In the genomic region with DNA sequence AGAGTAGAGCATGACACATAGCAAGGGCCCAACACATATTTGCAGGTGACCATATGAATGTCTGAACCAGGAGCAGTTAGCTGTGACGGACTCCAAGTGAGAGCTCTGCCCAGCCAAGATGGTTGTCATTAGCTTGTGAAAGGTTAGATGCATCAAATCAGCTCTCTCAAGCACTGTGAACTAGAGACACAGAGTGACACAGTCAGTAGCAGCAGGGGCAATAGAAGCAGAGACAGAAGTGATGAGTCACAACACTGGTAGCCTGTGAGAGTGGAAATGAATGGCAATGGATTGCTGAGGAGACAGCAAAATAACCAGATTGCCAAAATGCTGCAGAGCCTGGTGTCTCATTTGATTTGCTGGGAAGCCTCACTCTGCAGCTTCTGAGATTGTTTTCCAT, we compare ENCODE assay signal across 26 cellular contexts.
DNase-seq lines count a peak whose midpoint lies in the region; ATAC-seq and TF ChIP-seq lines count a peak whose summit lies in the region.
"Had no signal": no experiment of that assay in that cellular context is flagged by ENCODE, and none has a peak within 500 bp of the region (broad histone marks: within the 10 kb centered on the region; RNA-seq: fewer than 3 reads in every experiment).

No MANE protein-coding gene starts in this region.

- peaks cover 19% of the 10 kb centered on the region for H3K4me1 Mint-ChIP-seq in GM23338
- H3K4me1 Mint-ChIP-seq: stimulated activated effector memory CD8-positive, alpha-beta T cell treated with anti-CD3 and anti-CD28 coated beads, Interleukin-12 subunit alpha, Interleukin-12 subunit beta, amount 100 ng/mL, for 72 hours; T-helper 17 cell had no signal

- H3K9me3 ChIP-seq in BE2C (no peaks in the 10 kb centered on the region), mammary epithelial cell (replicated peaks; ENCODE audit: insufficient read depth, low read length) (no peaks in the 10 kb centered on the region)
- H3K9me3 ChIP-seq: BLaER1 treated with 17β-estradiol and CSF1 and Interleukin-3, amounts not matched to agents 10 nM and 100 nM; colonic mucosa; psoas muscle; vagina had no signal

- no peaks in the 10 kb centered on the region for H3K27me3 Mint-ChIP-seq in GM23338 (ENCODE audit: insufficient read depth, low read depth, poor library complexity)
- H3K27me3 Mint-ChIP-seq: activated T-cell treated with anti-CD3 and anti-CD28 coated beads, Interleukin-2, amount 50 U/mL, for 24 hours; T-helper 17 cell had no signal

- H3F3A ChIP-seq in GM23338 (replicated peaks; ENCODE audit: low read depth): no peaks in the 10 kb centered on the region

- H3K4me3 Mint-ChIP-seq in GM23338: no peak overlapping the region
- H3K4me3 Mint-ChIP-seq: activated naive CD4-positive, alpha-beta T cell treated with anti-CD3 and anti-CD28 coated beads for 36 hours; activated T-cell treated with anti-CD3 and anti-CD28 coated beads, Interleukin-2, amount 50 U/mL, for 24 hours; stimulated activated effector memory CD8-positive, alpha-beta T cell treated with anti-CD3 and anti-CD28 coated beads, Interleukin-12 subunit alpha, Interleukin-12 subunit beta, amount 100 ng/mL, for 72 hours; T-helper 17 cell had no signal

- in situ Hi-C loops in mammary epithelial cell (cut with MboI; ENCODE audit: low sequenced_read_pairs in 2 of 2): no loop called here

- H3K36me3 ChIP-seq in BE2C (no peaks in the 10 kb centered on the region), GM23338 (ENCODE audit: insufficient read depth) (no peaks in the 10 kb centered on the region), mammary epithelial cell (ENCODE audit: insufficient read depth, low read length) (no peaks in the 10 kb centered on the region)
- H3K36me3 ChIP-seq: BLaER1 treated with 17β-estradiol and CSF1 and Interleukin-3, amounts not matched to agents 10 nM and 100 nM; colonic mucosa; vagina had no signal

- CTCF ChIA-PET in mammary epithelial cell (lab: Charles Lee; ENCODE audit: low non-redundant PET): no interaction called here

- no peak for TF ChIP-seq POLR2A in lower leg skin (IDR thresholded peaks at IDR 0.05)

- H3K4me1 ChIP-seq in BE2C (peaks cover 23% of the 10 kb centered on the region), GM23338 (ENCODE audit: insufficient read depth) (no peaks in the 10 kb centered on the region), mammary epithelial cell (ENCODE audit: insufficient read depth, low read length) (no peaks in the 10 kb centered on the region)
- H3K4me1 ChIP-seq: colonic mucosa, psoas muscle, vagina had no signal

- no peak overlapping the region for H3K27ac Mint-ChIP-seq in GM23338
- H3K27ac Mint-ChIP-seq: activated naive CD4-positive, alpha-beta T cell treated with anti-CD3 and anti-CD28 coated beads for 36 hours; activated T-cell treated with anti-CD3 and anti-CD28 coated beads, Interleukin-2, amount 50 U/mL, for 24 hours; stimulated activated effector memory CD8-positive, alpha-beta T cell treated with anti-CD3 and anti-CD28 coated beads, Interleukin-12 subunit alpha, Interleukin-12 subunit beta, amount 100 ng/mL, for 72 hours; T-helper 17 cell had no signal

- WGBS in mammary epithelial cell (ENCODE audit: low coverage, missing lambda C conversion rate): 100% methylated on average over 1 of the region's 1 CpG
- WGBS in lower leg skin, 2 donors: 79 to 94% methylated on average over 1 of the region's 1 CpG

- TF ChIP-seq CTCF in BE2C (IDR thresholded peaks at IDR 0.05; ENCODE audit: low read depth, low read length): no peak
- no peak for TF ChIP-seq CTCF in GM23338 (conservative IDR thresholded peaks at IDR 0.05; ENCODE audit: low read depth in 2 of 2)
- no peak for TF ChIP-seq CTCF in mammary epithelial cell (conservative IDR thresholded peaks at IDR 0.05 in 1 of 2, IDR thresholded peaks at IDR 0.05 in 1 of 2; ENCODE audit: extremely low read depth in 1 of 2, insufficient read depth in 1 of 2, low read depth in 1 of 2, low read length in 2 of 2)
- no peak for TF ChIP-seq CTCF in lower leg skin (IDR thresholded peaks at IDR 0.05)

- 0 out of 2 replicates have a peak, but pooled peaks cover 2% of the 10 kb centered on the region for H3K9me2 ChIP-seq in GM23338 (ENCODE audit: insufficient read depth)

- H3K27me3 ChIP-seq in BE2C (no peaks in the 10 kb centered on the region), GM23338 (ENCODE audit: insufficient read depth) (no peaks in the 10 kb centered on the region), mammary epithelial cell (ENCODE audit: insufficient read depth, low read length) (no peaks in the 10 kb centered on the region)
- H3K27me3 ChIP-seq: BLaER1 treated with 17β-estradiol and CSF1 and Interleukin-3, amounts not matched to agents 10 nM and 100 nM; colonic mucosa; hepatocyte; vagina had no signal

- H4K20me1 ChIP-seq in GM23338 (replicated peaks; ENCODE audit: insufficient read depth) (no peaks in the 10 kb centered on the region), mammary epithelial cell (ENCODE audit: insufficient read depth, low read length) (no peaks in the 10 kb centered on the region)
- H4K20me1 ChIP-seq: BLaER1 treated with 17β-estradiol and CSF1 and Interleukin-3, amounts not matched to agents 10 nM and 100 nM had no signal

- H3K4me3 ChIP-seq in BE2C (ENCODE audit: low read depth, low read length) (no peak overlapping the region), GM23338 (no peak overlapping the region), mammary epithelial cell (replicated peaks in 1 of 3; ENCODE audit: insufficient read depth in 1 of 3, low read depth in 2 of 3, low read length in 3 of 3) (no peak overlapping the region), lower leg skin (ENCODE audit: low read depth, poor library complexity, severe bottlenecking) (no peak overlapping the region)
- H3K4me3 ChIP-seq: BLaER1 treated with 17β-estradiol and CSF1 and Interleukin-3, amounts not matched to agents 10 nM and 100 nM; colonic mucosa; hepatocyte; psoas muscle; vagina had no signal

- no peak overlapping the region for H3K4me2 ChIP-seq in GM23338
- no peak overlapping the region for H3K4me2 ChIP-seq in mammary epithelial cell (ENCODE audit: insufficient read depth, low read depth, low read length)
- H3K4me2 ChIP-seq: hepatocyte had no signal

- no peaks in the 10 kb centered on the region; the same call in 2 of the 3 replicates for H3K9me3 Mint-ChIP-seq in GM23338
- H3K9me3 Mint-ChIP-seq: activated naive CD4-positive, alpha-beta T cell treated with anti-CD3 and anti-CD28 coated beads for 36 hours had no signal

- intact Hi-C loops in mammary epithelial cell (cut with micrococcal nuclease) (no loop called here), lower leg skin (cut with DNase I; ENCODE audit: low total_unique reads) (no loop called here)

- H3K9ac ChIP-seq in mammary epithelial cell (ENCODE audit: insufficient read depth, low read length): no peak overlapping the region
- H3K9ac ChIP-seq: BLaER1 treated with 17β-estradiol and CSF1 and Interleukin-3, amounts not matched to agents 10 nM and 100 nM had no signal

- H3K27ac ChIP-seq in GM23338 (ENCODE audit: low read depth) (no peak overlapping the region), mammary epithelial cell (ENCODE audit: insufficient read depth, low read depth, low read length) (no peak overlapping the region)
- H3K27ac ChIP-seq: BLaER1 treated with 17β-estradiol and CSF1 and Interleukin-3, amounts not matched to agents 10 nM and 100 nM; colonic mucosa; hepatocyte; psoas muscle; RWPE1; vagina had no signal

- H3K79me2 ChIP-seq in GM23338 (replicated peaks; ENCODE audit: insufficient read depth): no peaks in the 10 kb centered on the region
- no peaks in the 10 kb centered on the region for H3K79me2 ChIP-seq in mammary epithelial cell (ENCODE audit: insufficient read depth, low read length)
- H3K79me2 ChIP-seq: hepatocyte had no signal

- dilution Hi-C loops in mammary epithelial cell (cut with HindIII; ENCODE audit: low sequenced_read_pairs): no loop called here

- H3K36me3 Mint-ChIP-seq in GM23338 (ENCODE audit: low read depth): no peaks in the 10 kb centered on the region; the same call in 2 of the 3 replicates
- H3K36me3 Mint-ChIP-seq: stimulated activated effector memory CD8-positive, alpha-beta T cell treated with anti-CD3 and anti-CD28 coated beads, Interleukin-12 subunit alpha, Interleukin-12 subunit beta, amount 100 ng/mL, for 72 hours had no signal

- peak; percentile 44 for DNase-seq in BE2C
- DNase-seq in GM23338 (ENCODE audit: low spot score): no peak
- DNase-seq in mammary epithelial cell: peak; percentile 40
- peak; percentile 72 for DNase-seq in kidney tubule cell (ENCODE audit: low spot score)
- no peak for DNase-seq in NCI-H1092 treated with DMSO at 0.1 percent for 48 hours (lab: John Stamatoyannopoulos, UW)
- DNase-seq in lower leg skin (ENCODE audit: low spot score in 2 of 2): no peak
- no peak for DNase-seq in NCI-H446 treated with DMSO at 0.1 percent for 48 hours (lab: John Stamatoyannopoulos, UW)
- no peak for DNase-seq in putamen (ENCODE audit: low spot score)
- DNase-seq: ACHN; activated CD4-positive, alpha-beta T cell treated with anti-CD3 and anti-CD28 coated beads for 4 hours; activated naive CD4-positive, alpha-beta T cell treated with anti-CD3 and anti-CD28 coated beads for 36 hours; activated T-cell treated with anti-CD3 and anti-CD28 coated beads, Interleukin-2, amount 50 U/mL, for 24 hours; colonic mucosa; effector memory CD4-positive, alpha-beta T cell; MM.1S; NCI-H1436; NCI-H526; psoas muscle; small intestine; stimulated activated CD4-positive, alpha-beta T cell treated with anti-CD3 and anti-CD28 coated beads, Interleukin-2, amount 100 ng/mL, for 24 hours; T-helper 17 cell had no signal

- BruUV-seq in mammary epithelial cell (replicated peaks; lab: Mats Ljungman, UMichigan): no TSS peak

- peak overlapping the region; percentile 64; the same call in 1 of the 2 replicates for H2AFZ ChIP-seq in GM23338
- no peak overlapping the region for H2AFZ ChIP-seq in mammary epithelial cell (ENCODE audit: low read depth, low read length)
- H2AFZ ChIP-seq: hepatocyte had no signal

- no peak for ATAC-seq in GM23338
- ATAC-seq: psoas muscle; stimulated activated effector memory CD8-positive, alpha-beta T cell treated with anti-CD3 and anti-CD28 coated beads, Interleukin-12 subunit alpha, Interleukin-12 subunit beta, amount 100 ng/mL, for 72 hours; T-helper 17 cell had no signal

Comparison
In these comparisons a context has a peak if more than half of its experiments do, and no peak if none do; other contexts are left out.
1. DNase-seq: peak in BE2C (single experiment), mammary epithelial cell (single experiment) and kidney tubule cell (single experiment); none in GM23338 (single experiment), NCI-H1092 treated with DMSO at 0.1 percent for 48 hours (single experiment), lower leg skin (0 of 2), NCI-H446 treated with DMSO at 0.1 percent for 48 hours (single experiment) and putamen (single experiment).